Comparison of ENCODE assay signal across 15 cellular contexts in genomic region chr2:237431372-237431771, GRCh38. TPM values are rescaled to one million over a fixed set of nuclear protein-coding genes. Genes with fewer than 3 reads are reported as not detected.
A peak's percentile ranks its signal among the peaks of the same experiment; 100 is the strongest.
DNase-seq lines count a peak whose midpoint lies in the region; ATAC-seq and TF ChIP-seq lines count a peak whose summit lies in the region.
"Had no signal": no experiment of that assay in that cellular context is flagged by ENCODE, and none has a peak within 500 bp of the region (broad histone marks: within the 10 kb centered on the region; RNA-seq: fewer than 3 reads in every experiment).

No MANE protein-coding gene starts in this region.

- POLR2A ChIA-PET in PC-3 (lab: Charles Lee; ENCODE audit: unreplicated experiment) (no interaction called here), RWPE1 (lab: Yijun Ruan, JAX; ENCODE audit: low non-redundant PET) (no interaction called here)

- H3K9ac ChIP-seq in PC-3 (ENCODE audit: low read length) = peak overlapping the region; percentile 95

- H3K27ac ChIP-seq in PC-3 (ENCODE audit: low read length) (peak overlapping the region; percentile 100), RWPE1 (no peak overlapping the region)
- H3K27ac ChIP-seq: transverse colon had no signal

- peaks cover 4% of the 10 kb centered on the region for H3K9me3 Mint-ChIP-seq in activated T-cell treated with anti-CD3 and anti-CD28 coated beads, Interleukin-2, amount 50 U/mL, for 24 hours
- H3K9me3 Mint-ChIP-seq: GM23338 had no signal

- DNase-seq in activated T-cell treated with anti-CD3 and anti-CD28 coated beads, Interleukin-2, amount 50 U/mL, for 24 hours = no peak
- no peak for DNase-seq in activated T-cell treated with anti-CD3 and anti-CD28 coated beads, Interleukin-2, amount 50 U/mL, for 1 hour
- DNase-seq in PC-3 (peak; percentile 94), choroid plexus epithelial cell (ENCODE audit: low read depth) (peak; percentile 44), renal cortical epithelial cell (ENCODE audit: low read depth) (peak; percentile 67), RWPE1 (ENCODE audit: low spot score) (no peak), NCI-H2029 treated with DMSO at 0.1 percent for 48 hours (lab: John Stamatoyannopoulos, UW) (no peak)
- DNase-seq: activated effector memory CD4-positive, alpha-beta T cell treated with Interleukin-2 at 50 U/mL for 16 hours; NCI-H187 treated with DMSO at 0.1 percent for 48 hours; retina; transverse colon had no signal

- H3K9me2 ChIP-seq in PC-3 (replicated peaks; ENCODE audit: low read length) = no peaks in the 10 kb centered on the region

- H3K4me1 Mint-ChIP-seq in activated T-cell treated with anti-CD3 and anti-CD28 coated beads, Interleukin-2, amount 50 U/mL, for 24 hours (ENCODE audit: low read depth) = peaks cover 99% of the 10 kb centered on the region

- H3K27ac Mint-ChIP-seq in activated T-cell treated with anti-CD3 and anti-CD28 coated beads, Interleukin-2, amount 50 U/mL, for 24 hours = peak overlapping the region; percentile 97
- H3K27ac Mint-ChIP-seq: B cell, GM23338 had no signal

- BruUV-seq in PC-3 (replicated peaks; lab: Mats Ljungman, UMichigan) = no TSS peak

- peak overlapping the region; percentile 51; the same call in 1 of the 2 replicates for H3K4me3 ChIP-seq in PC-3 (ENCODE audit: low read length)
- no peak overlapping the region for H3K4me3 ChIP-seq in choroid plexus epithelial cell (ENCODE audit: low read depth, low read length)
- H3K4me3 ChIP-seq: GM23338, transverse colon had no signal

- no peaks in the 10 kb centered on the region for H3K27me3 ChIP-seq in PC-3 (ENCODE audit: low read length)

- no peak overlapping the region for H2AFZ ChIP-seq in PC-3 (ENCODE audit: low read length)
- H2AFZ ChIP-seq: GM23338 had no signal

- H3K4me1 ChIP-seq in PC-3 (ENCODE audit: insufficient read depth, low read length) = peaks cover 67% of the 10 kb centered on the region

- TF ChIP-seq CTCF in PC-3 (conservative IDR thresholded peaks at IDR 0.05; ENCODE audit: low read depth, low read length) = no peak
- TF ChIP-seq CTCF in choroid plexus epithelial cell (conservative IDR thresholded peaks at IDR 0.05; ENCODE audit: low read depth, low read length) = no peak
- no peak for TF ChIP-seq CTCF in RWPE1 (conservative IDR thresholded peaks at IDR 0.05; ENCODE audit: low read depth)

- peak; percentile 1 for ATAC-seq in PC-3
- ATAC-seq in GM21619 (IDR thresholded peaks at IDR 0.05; ENCODE audit: unreplicated experiment) = no peak
- ATAC-seq: GM23338, HepG2 had no signal

- CTCF ChIA-PET in PC-3 (lab: Charles Lee) (interaction anchor here (0.6 to 0.7 kb wide), 2 partner anchors 12 to 34 kb away, joined by 3 read pairs; no protein-coding TSS in a partner anchor), RWPE1 (lab: Yijun Ruan, JAX) (interaction anchor here (2.1 kb wide), 1 partner anchor 10 kb away, joined by 11 read pairs; no protein-coding TSS in a partner anchor)

- H3K4me2 ChIP-seq in PC-3 (ENCODE audit: low read length) = peak overlapping the region; percentile 79
- H3K4me2 ChIP-seq: GM23338 had no signal

- peak overlapping the region; percentile 84 for H3K4me3 Mint-ChIP-seq in activated T-cell treated with anti-CD3 and anti-CD28 coated beads, Interleukin-2, amount 50 U/mL, for 24 hours
- H3K4me3 Mint-ChIP-seq: B cell, GM23338 had no signal

- H3K9me3 ChIP-seq in PC-3 (ENCODE audit: low read length) = no peaks in the 10 kb centered on the region
- H3K9me3 ChIP-seq: transverse colon had no signal

- H3K79me2 ChIP-seq in PC-3 (ENCODE audit: low read length) = peaks cover 30% of the 10 kb centered on the region

- H3F3A ChIP-seq in PC-3 (ENCODE audit: low read length, unreplicated experiment) = peaks cover 28% of the 10 kb centered on the region

- intact Hi-C loops in PC-3 (cut with micrococcal nuclease) = loop anchor here (5.0 kb wide), 1 partner anchor 56 kb away; the partner anchor contains the start of gene MLPH

- no peaks in the 10 kb centered on the region for H3K36me3 ChIP-seq in PC-3 (ENCODE audit: low read depth, low read length)
- H3K36me3 ChIP-seq: transverse colon had no signal

- peaks cover 78% of the 10 kb centered on the region for H3K36me3 Mint-ChIP-seq in activated T-cell treated with anti-CD3 and anti-CD28 coated beads, Interleukin-2, amount 50 U/mL, for 24 hours (ENCODE audit: low read depth)

- H3K27me3 Mint-ChIP-seq in activated T-cell treated with anti-CD3 and anti-CD28 coated beads, Interleukin-2, amount 50 U/mL, for 24 hours = no peaks in the 10 kb centered on the region

- no peaks in the 10 kb centered on the region for H4K20me1 ChIP-seq in PC-3 (ENCODE audit: low read length)

RNA-seq across cellular contexts. Expression of gene COL6A3, which starts 17.4 kb away (rescaled TPM):
- 45.0 and 53.4 TPM in 2 replicates for total RNA-seq in PC-3 (2014; rRNA removed)
- total RNA-seq in renal cortical epithelial cell = 2.5 and 3.6 TPM in 2 replicates
- total RNA-seq: HepG2 had no signal

RNA-seq across cellular contexts. Expression of gene MLPH, which starts 55.7 kb away (rescaled TPM):
- 201 and 270 TPM in 2 replicates for total RNA-seq in PC-3 (2014; rRNA removed)
- 17.7 and 24.6 TPM in 2 replicates for total RNA-seq in renal cortical epithelial cell
- total RNA-seq: B cell, HepG2 had no signal

Comparison
In these comparisons a context has a peak if more than half of its experiments do, and no peak if none do; other contexts are left out.
1. DNase-seq: peak in PC-3 (single experiment), choroid plexus epithelial cell (single experiment) and renal cortical epithelial cell (single experiment); none in activated T-cell treated with anti-CD3 and anti-CD28 coated beads, Interleukin-2, amount 50 U/mL, for 24 hours (single experiment), activated T-cell treated with anti-CD3 and anti-CD28 coated beads, Interleukin-2, amount 50 U/mL, for 1 hour (single experiment), RWPE1 (single experiment) and NCI-H2029 treated with DMSO at 0.1 percent for 48 hours (single experiment).